Comparison of ENCODE assay signal across 28 cellular contexts in genomic region chr22:48306785-48307570, GRCh38.
"Had no signal": no experiment of that assay in that cellular context is flagged by ENCODE, and none has a peak within 500 bp of the region (broad histone marks: within the 10 kb centered on the region; RNA-seq: fewer than 3 reads in every experiment).

No MANE protein-coding gene starts in this region.

- H3K4me1 ChIP-seq: adrenal gland, Peyer's patch had no signal

- H3K27ac ChIP-seq: adrenal gland, Peyer's patch, VCaP had no signal

- H3K36me3 ChIP-seq: adrenal gland, Peyer's patch had no signal

- DNase-seq: activated B cell treated with CpG ODN at 0.5 μM for 24 hours; activated CD4-positive, alpha-beta memory T cell treated with anti-CD3 and anti-CD28 coated beads for 36 hours; activated CD4-positive, alpha-beta T cell treated with anti-CD3 and anti-CD28 coated beads for 4 hours; activated CD4-positive, alpha-beta T cell treated with anti-CD3 and anti-CD28 coated beads, Interleukin-2, amount 50 U/mL, for 1 hour; activated CD4-positive, CD25-positive, alpha-beta regulatory T cell treated with anti-CD3 and anti-CD28 coated beads, Interleukin-2, amount 50 U/mL, for 72 hours; activated CD8-positive, alpha-beta memory T cell treated with anti-CD3 and anti-CD28 coated beads, Interleukin-2, amount 50 U/mL, for 4 hours; activated gamma-delta T cell treated with Interleukin-2 at 50 U/mL for 16 hours; activated naive CD4-positive, alpha-beta T cell treated with anti-CD3 and anti-CD28 coated beads for 36 hours; activated T-cell treated with anti-CD3 and anti-CD28 coated beads for 4 hours; activated T-cell treated with anti-CD3 and anti-CD28 coated beads, Interleukin-2, amount 50 U/mL, for 4 hours; adrenal gland; NCI-H1092 treated with DMSO at 0.1 percent for 48 hours; NCI-H1417; NCI-H146; NCI-H187 treated with DMSO at 0.1 percent for 48 hours; NCI-H2081; NCI-H345; NCI-H524 treated with DMSO at 0.1 percent for 48 hours; PC-3; Peyer's patch; RPMI8226; SW 1271; T-helper 1 cell; T-helper 2 cell; T-helper 9 cell had no signal

- ATAC-seq: activated naive CD4-positive, alpha-beta T cell treated with anti-CD3 and anti-CD28 coated beads, Interleukin-2, amount 50 U/mL, for 72 hours; activated T-cell treated with anti-CD3 and anti-CD28 coated beads, Interleukin-2, amount 50 U/mL, for 4 hours; K562; PC-3 had no signal

- H3K9me3 ChIP-seq: adrenal gland, Peyer's patch had no signal

- H3K27me3 ChIP-seq: adrenal gland, Peyer's patch had no signal

- H3K4me3 ChIP-seq: adrenal gland, K562, Peyer's patch had no signal
